13 cellular contexts compared by ENCODE assay signal in genomic region chr22:24437091-24437490, GRCh38. TPM values are rescaled to one million over a fixed set of nuclear protein-coding genes. Genes with fewer than 3 reads are reported as not detected.
DNase-seq lines count a peak whose midpoint lies in the region; ATAC-seq and TF ChIP-seq lines count a peak whose summit lies in the region.
"Had no signal": no experiment of that assay in that cellular context is flagged by ENCODE, and none has a peak within 500 bp of the region (broad histone marks: within the 10 kb centered on the region; RNA-seq: fewer than 3 reads in every experiment).

No MANE protein-coding gene starts in this region.

- no peaks in the 10 kb centered on the region for H3K9me2 ChIP-seq in SU-DHL-6 (replicated peaks; ENCODE audit: insufficient read depth, low read length)

- H3K14ac ChIP-seq in mesenchymal stem cell (ENCODE audit: low read length in 2 of 2) = peak overlapping the region in 1 of 2 experiments; percentile 61

- peak overlapping the region; percentile 100 for H3K27ac Mint-ChIP-seq in stimulated activated naive CD8-positive, alpha-beta T cell treated with anti-CD3 and anti-CD28 coated beads, Interleukin-15, Interleukin-2, amounts not matched to agents 100 ng/mL and 50 ng/mL, for 24 hours

- no peak overlapping the region for H3K18ac ChIP-seq in mesenchymal stem cell (ENCODE audit: low read depth in 1 of 2, low read length in 2 of 2)

- H3K4me3 ChIP-seq in SU-DHL-6 (ENCODE audit: insufficient read depth, low read length, poor library complexity, severe bottlenecking) (no peak overlapping the region), mesenchymal stem cell (ENCODE audit: insufficient read depth in 1 of 2, low read depth in 1 of 2, low read length in 2 of 2) (no peak overlapping the region)
- H3K4me3 ChIP-seq: mucosa of descending colon, tibial nerve had no signal

- WGBS in mesenchymal stem cell = 96% methylated on average over 3 of the region's 4 CpGs

- H3K4me1 ChIP-seq in mesenchymal stem cell (ENCODE audit: control insufficient read depth, insufficient read depth, low read depth, low read length) = peaks cover 21% of the 10 kb centered on the region

- H2AFZ ChIP-seq in SU-DHL-6 (ENCODE audit: low read depth, low read length, severe bottlenecking) (no peak overlapping the region), mesenchymal stem cell (ENCODE audit: low read depth, low read length) (no peak overlapping the region)

- no peaks in the 10 kb centered on the region for H3K27me3 Mint-ChIP-seq in stimulated activated naive CD8-positive, alpha-beta T cell treated with anti-CD3 and anti-CD28 coated beads, Interleukin-15, Interleukin-2, amounts not matched to agents 100 ng/mL and 50 ng/mL, for 24 hours

- H3K27ac ChIP-seq in SU-DHL-6 (ENCODE audit: low read depth, low read length) = peak overlapping the region; percentile 99
- no peak overlapping the region for H3K27ac ChIP-seq in mesenchymal stem cell (ENCODE audit: low read length, poor library complexity, severe bottlenecking)

- H3F3A ChIP-seq in SU-DHL-6 (ENCODE audit: insufficient read depth) = peaks cover 42% of the 10 kb centered on the region

- peak overlapping the region; percentile 43 for H3K4me2 ChIP-seq in SU-DHL-6 (ENCODE audit: low read depth, low read length, poor library complexity, severe bottlenecking)
- no peak overlapping the region for H3K4me2 ChIP-seq in mesenchymal stem cell (ENCODE audit: low read length, poor library complexity, severe bottlenecking)

- H3K9me3 ChIP-seq in SU-DHL-6 (ENCODE audit: insufficient read depth, low read length) = no peaks in the 10 kb centered on the region
- no peaks in the 10 kb centered on the region for H3K9me3 ChIP-seq in mesenchymal stem cell (ENCODE audit: control insufficient read depth, low read length)
- H3K9me3 ChIP-seq: mucosa of descending colon, tibial nerve had no signal

- ATAC-seq in stimulated activated naive CD8-positive, alpha-beta T cell treated with anti-CD3 and anti-CD28 coated beads, Interleukin-15, Interleukin-2, amounts not matched to agents 100 U/mL and 50 U/mL, for 24 hours = no peak

- no peaks in the 10 kb centered on the region for H3K79me1 ChIP-seq in mesenchymal stem cell (replicated peaks; ENCODE audit: low read length, poor library complexity, severe bottlenecking)

- POLR2A ChIA-PET in HEK293T (lab: Yijun Ruan, JAX) = no interaction called here

- no peak overlapping the region for H2BK120ac ChIP-seq in mesenchymal stem cell (ENCODE audit: low read depth, low read length)

- no peaks in the 10 kb centered on the region for H3K9me3 Mint-ChIP-seq in stimulated activated naive CD8-positive, alpha-beta T cell treated with anti-CD3 and anti-CD28 coated beads, Interleukin-15, Interleukin-2, amounts not matched to agents 100 ng/mL and 50 ng/mL, for 24 hours

- H2BK5ac ChIP-seq in mesenchymal stem cell (ENCODE audit: low read depth, low read length, poor library complexity, severe bottlenecking) = no peak overlapping the region

- peaks cover 58% of the 10 kb centered on the region for H3K36me3 Mint-ChIP-seq in stimulated activated naive CD8-positive, alpha-beta T cell treated with anti-CD3 and anti-CD28 coated beads, Interleukin-15, Interleukin-2, amounts not matched to agents 100 ng/mL and 50 ng/mL, for 24 hours (ENCODE audit: low read depth)

- H2BK15ac ChIP-seq in mesenchymal stem cell (ENCODE audit: low read depth, poor library complexity, severe bottlenecking) = no peak overlapping the region

- peak overlapping the region; percentile 30 for H3K4me3 Mint-ChIP-seq in stimulated activated naive CD8-positive, alpha-beta T cell treated with anti-CD3 and anti-CD28 coated beads, Interleukin-15, Interleukin-2, amounts not matched to agents 100 ng/mL and 50 ng/mL, for 24 hours

- H3K36me3 ChIP-seq in SU-DHL-6 (ENCODE audit: low read length) (no peaks in the 10 kb centered on the region), mesenchymal stem cell (ENCODE audit: control insufficient read depth in 1 of 2, insufficient read depth in 2 of 2, low read depth in 1 of 2, low read length in 2 of 2) (peaks cover 0 to 3% of the 10 kb centered on the region in 2 experiments)

- no peak overlapping the region for H4K91ac ChIP-seq in mesenchymal stem cell (ENCODE audit: low read length)

- H3K23ac ChIP-seq in mesenchymal stem cell (ENCODE audit: low read length in 2 of 2) = no peak overlapping the region

- H3K79me2 ChIP-seq in SU-DHL-6 (ENCODE audit: insufficient read depth, low read length) = peaks cover 28% of the 10 kb centered on the region

- H3K9ac ChIP-seq in SU-DHL-6 (ENCODE audit: low read length) (peak overlapping the region; percentile 32), mesenchymal stem cell (ENCODE audit: low read length) (peak overlapping the region; percentile 83)

- no peak for TF ChIP-seq CTCF in SU-DHL-6 (IDR thresholded peaks at IDR 0.05; ENCODE audit: insufficient read depth, low read length, poor library complexity, severe bottlenecking)

- no peaks in the 10 kb centered on the region for H4K20me1 ChIP-seq in SU-DHL-6 (ENCODE audit: low read depth, low read length)

- DNase-seq in stimulated activated naive CD8-positive, alpha-beta T cell treated with anti-CD3 and anti-CD28 coated beads, Interleukin-15, Interleukin-2, amounts not matched to agents 100 U/mL and 50 U/mL, for 24 hours = no peak
- no peak for DNase-seq in mesenchymal stem cell
- no peak for DNase-seq in RKO (ENCODE audit: low spot score)
- no peak for DNase-seq in HPDE6-E6E7 (ENCODE audit: extremely low spot score)
- DNase-seq in NCI-H526 (lab: John Stamatoyannopoulos, UW) = no peak
- no peak for DNase-seq in HEK293T (ENCODE audit: extremely low spot score)
- DNase-seq: activated gamma-delta T cell treated with Interleukin-2 at 50 U/mL for 16 hours, caudate nucleus, mucosa of descending colon, NCI-H446 treated with DMSO at 0.1 percent for 48 hours had no signal

- H3K4me1 Mint-ChIP-seq in stimulated activated naive CD8-positive, alpha-beta T cell treated with anti-CD3 and anti-CD28 coated beads, Interleukin-15, Interleukin-2, amounts not matched to agents 100 ng/mL and 50 ng/mL, for 24 hours (ENCODE audit: low read depth) = peaks cover 98% of the 10 kb centered on the region

- H3K4ac ChIP-seq in mesenchymal stem cell (ENCODE audit: low read depth in 1 of 2, low read length in 2 of 2) = no peak overlapping the region

- CTCF ChIA-PET in HEK293T (lab: Yijun Ruan, JAX) = no interaction called here

- no peak overlapping the region for H4K8ac ChIP-seq in mesenchymal stem cell (ENCODE audit: low read length)

- H2AK5ac ChIP-seq in mesenchymal stem cell (ENCODE audit: low read length, severe bottlenecking) = no peak overlapping the region

- H2BK12ac ChIP-seq in mesenchymal stem cell (ENCODE audit: low read length in 2 of 2) = no peak overlapping the region

- H3K27me3 ChIP-seq in SU-DHL-6 (ENCODE audit: low read length) (no peaks in the 10 kb centered on the region), mesenchymal stem cell (ENCODE audit: control insufficient read depth in 1 of 2, insufficient read depth in 1 of 2, low read length in 2 of 2) (no peaks in the 10 kb centered on the region)
- H3K27me3 ChIP-seq: tibial nerve had no signal

TF ChIP-seq in HEK293T, 16 proteins besides CTCF, POLR2A, EP300 and RAD21:
- TF ChIP-seq SUZ12 (IDR thresholded peaks at IDR 0.05) (no peak), CTBP1 (IDR thresholded peaks at IDR 0.05; ENCODE audit: borderline replicate concordance) (no peak), ARNT (IDR thresholded peaks at IDR 0.05) (no peak), PKNOX1 (IDR thresholded peaks at IDR 0.05) (no peak), L3MBTL2 (conservative IDR thresholded peaks at IDR 0.05) (no peak), TARDBP (IDR thresholded peaks at IDR 0.05) (no peak), FOXK2 (IDR thresholded peaks at IDR 0.05) (no peak), NFRKB (IDR thresholded peaks at IDR 0.05) (no peak), LEF1 (IDR thresholded peaks at IDR 0.05; ENCODE audit: borderline replicate concordance) (no peak), HDGF (IDR thresholded peaks at IDR 0.05; ENCODE audit: borderline replicate concordance) (no peak), ELF4 (IDR thresholded peaks at IDR 0.05) (no peak), FOXA1 (IDR thresholded peaks at IDR 0.05) (no peak)
TF ChIP-seq in HEK293T: peak in this region for 0.

RNA-seq across cellular contexts. Expression of gene ADORA2A, which starts 9.7 kb away (rescaled TPM):
- polyA plus RNA-seq in mesenchymal stem cell (2013, experiment 1 of 2) = 1.0 TPM
- polyA plus RNA-seq in mesenchymal stem cell (2013, experiment 2 of 2) = 1.1 TPM

RNA-seq across cellular contexts. Expression of gene UPB1, which starts 58.0 kb away (rescaled TPM):
- polyA plus RNA-seq in mesenchymal stem cell (2013, experiment 1 of 2) = 0.06 TPM
- polyA plus RNA-seq in mesenchymal stem cell (2013, experiment 2 of 2) = 0.04 TPM
